In genomic region chr12:51911788-51912711, GRCh38 we compare ENCODE assay signal across 12 cellular contexts. TPM values are rescaled to one million over a fixed set of nuclear protein-coding genes. Genes with fewer than 3 reads are reported as not detected.
DNase-seq lines count a peak whose midpoint lies in the region; ATAC-seq and TF ChIP-seq lines count a peak whose summit lies in the region.
"Had no signal": no experiment of that assay in that cellular context is flagged by ENCODE, and none has a peak within 500 bp of the region (broad histone marks: within the 10 kb centered on the region; RNA-seq: fewer than 3 reads in every experiment).

No MANE protein-coding gene starts in this region.

- H3K4me1 ChIP-seq in A673 (ENCODE audit: insufficient read depth, low read length, poor library complexity, severe bottlenecking) = peaks cover 18% of the 10 kb centered on the region
- H3K4me1 ChIP-seq: Caco-2 had no signal

- no peaks in the 10 kb centered on the region for H3K9me3 ChIP-seq in A673 (ENCODE audit: low read depth, low read length, poor library complexity, severe bottlenecking)
- H3K9me3 ChIP-seq: Caco-2 had no signal

- intact Hi-C loops in A673 (cut with micrococcal nuclease; ENCODE audit: unreplicated experiment) = no loop called here
- intact Hi-C loops in dendritic cell treated with granulocyte-macrophage colony-stimulating factor and Interleukin-4, amounts not matched to agents 40 ng/mL and 50 ng/mL, for 4 days (cut with micrococcal nuclease) = loop anchor here (1.0 kb wide), 1 partner anchor 10 kb away; no protein-coding TSS in a partner anchor

- DNase-seq in A673 (ENCODE audit: low spot score) (peak; percentile 18), KBM-7 (peak; percentile 61), lung microvascular endothelial cell (ENCODE audit: low read depth in 2 of 2) (peak; percentile 91 to 95), activated T-cell treated with anti-CD3 and anti-CD28 coated beads for 4 hours (no peak), T1000 (lab: John Stamatoyannopoulos, UW) (no peak), NCI-H146 treated with DMSO at 0.1 percent for 48 hours (lab: John Stamatoyannopoulos, UW; ENCODE audit: unreplicated experiment) (no peak)
- DNase-seq: activated naive CD4-positive, alpha-beta T cell treated with anti-CD3 and anti-CD28 coated beads, Interleukin-2, amount 50 U/mL, for 16 hours; stimulated activated CD8-positive, alpha-beta memory T cell treated with anti-CD3 and anti-CD28 coated beads, Interleukin-4, amount 100 ng/mL, for 48 hours had no signal

- no peak overlapping the region for H3K27ac ChIP-seq in A673 (ENCODE audit: low read depth, low read length, poor library complexity, severe bottlenecking)

- H3K27me3 ChIP-seq in A673 (replicated peaks; ENCODE audit: insufficient read depth, low read depth, low read length, poor library complexity) = no peaks in the 10 kb centered on the region

- peaks cover 60% of the 10 kb centered on the region for H3K4me1 Mint-ChIP-seq in dendritic cell treated with granulocyte-macrophage colony-stimulating factor and Interleukin-4, amounts not matched to agents 40 ng/mL and 50 ng/mL, for 4 days (ENCODE audit: low read depth)

- no peaks in the 10 kb centered on the region for H3K9me3 Mint-ChIP-seq in dendritic cell treated with granulocyte-macrophage colony-stimulating factor and Interleukin-4, amounts not matched to agents 40 ng/mL and 50 ng/mL, for 4 days

- H3K27ac Mint-ChIP-seq in dendritic cell treated with granulocyte-macrophage colony-stimulating factor and Interleukin-4, amounts not matched to agents 40 ng/mL and 50 ng/mL, for 4 days = peak overlapping the region; percentile 79

- CTCF ChIA-PET in A673 (lab: Charles Lee) = interaction anchor here (0.6 kb wide), 1 partner anchor 25 kb away, joined by 3 read pairs; no protein-coding TSS in a partner anchor

- peak overlapping the region; percentile 57 for H3K4me3 Mint-ChIP-seq in dendritic cell treated with granulocyte-macrophage colony-stimulating factor and Interleukin-4, amounts not matched to agents 40 ng/mL and 50 ng/mL, for 4 days

- POLR2A ChIA-PET in A673 (lab: Charles Lee; ENCODE audit: low non-redundant PET) = no interaction called here

- no peak overlapping the region for H3K4me3 ChIP-seq in A673 (ENCODE audit: low read depth, low read length, poor library complexity, severe bottlenecking)

- in situ Hi-C loops in KBM-7 (cut with MboI; ENCODE audit: low pct_unique_long_range_greater_than_20kb, low sequenced_read_pairs) = no loop called here

- no TSS peak for BruUV-seq in A673 (replicated peaks; lab: Mats Ljungman, UMichigan)

- peaks cover 12% of the 10 kb centered on the region for H3K36me3 Mint-ChIP-seq in dendritic cell treated with granulocyte-macrophage colony-stimulating factor and Interleukin-4, amounts not matched to agents 40 ng/mL and 50 ng/mL, for 4 days (ENCODE audit: low read depth)

- no peaks in the 10 kb centered on the region for H3K36me3 ChIP-seq in A673 (ENCODE audit: insufficient read depth, low read length, poor library complexity, severe bottlenecking)

- ATAC-seq in GM19455 (IDR thresholded peaks at IDR 0.05; ENCODE audit: unreplicated experiment) = no peak

- H3K27me3 Mint-ChIP-seq in dendritic cell treated with granulocyte-macrophage colony-stimulating factor and Interleukin-4, amounts not matched to agents 40 ng/mL and 50 ng/mL, for 4 days = peaks cover 33% of the 10 kb centered on the region

- no peak for TF ChIP-seq CTCF in A673 (conservative IDR thresholded peaks at IDR 0.05; ENCODE audit: low read depth, low read length)

RNA-seq across cellular contexts. Expression of gene ACVRL1, which starts 4.7 kb away (rescaled TPM):
- total RNA-seq in A673 (2021) (0.17 and 0.28 TPM in 2 replicates), lung microvascular endothelial cell (293 and 393 TPM in 2 replicates)
- total RNA-seq: Caco-2; T-helper 2 cell treated with Interferon-gamma antibody and Interleukin-4, amounts not matched to agents 100 ng/mL and 5 ng/mL, for 36 hours had no signal

RNA-seq across cellular contexts. Expression of gene ANKRD33, which starts 24.1 kb away (rescaled TPM):
- total RNA-seq in A673 (2021) (not detected in 2 replicates), lung microvascular endothelial cell (0.22 TPM in 1 of 2 replicates, not detected in the other)
- total RNA-seq: Caco-2; T-helper 2 cell treated with Interferon-gamma antibody and Interleukin-4, amounts not matched to agents 100 ng/mL and 5 ng/mL, for 36 hours had no signal

RNA-seq across cellular contexts. Expression of gene ACVR1B, which starts 39.4 kb away (rescaled TPM):
- total RNA-seq in A673 (2021) (25.5 and 27.4 TPM in 2 replicates), lung microvascular endothelial cell (8.5 and 15.1 TPM in 2 replicates)

Comparison
In these comparisons a context has a peak if more than half of its experiments do, and no peak if none do; other contexts are left out.
1. DNase-seq: peak in A673 (single experiment), KBM-7 (single experiment) and lung microvascular endothelial cell (2 of 2); none in activated T-cell treated with anti-CD3 and anti-CD28 coated beads for 4 hours (single experiment), T1000 (single experiment) and NCI-H146 treated with DMSO at 0.1 percent for 48 hours (single experiment).
2. RNA of gene ACVRL1, which starts 4.7 kb away (total RNA-seq): 293 to 393 TPM in lung microvascular endothelial cell; 0.17 to 0.28 TPM in A673; every median in the first group is over 100 times any median in the second.